11 cellular contexts compared by ENCODE assay signal in genomic region chr11:43992834-43993637, GRCh38. TPM values are rescaled to one million over a fixed set of nuclear protein-coding genes. Genes with fewer than 3 reads are reported as not detected.
DNase-seq lines count a peak whose midpoint lies in the region; ATAC-seq and TF ChIP-seq lines count a peak whose summit lies in the region.
"Had no signal": no experiment of that assay in that cellular context is flagged by ENCODE, and none has a peak within 500 bp of the region (broad histone marks: within the 10 kb centered on the region; RNA-seq: fewer than 3 reads in every experiment).

No MANE protein-coding gene starts in this region.

- H3K27me3 Mint-ChIP-seq in H9 (ENCODE audit: low read depth) = no peaks in the 10 kb centered on the region; the same call in 1 of the 2 replicates

- H3K4me1 ChIP-seq in H9 (ENCODE audit: insufficient read depth, low read length) (no peaks in the 10 kb centered on the region), PC-9 (replicated peaks; ENCODE audit: insufficient read depth) (no peaks in the 10 kb centered on the region), heart left ventricle (peaks cover 10 to 51% (median 36%) of the 10 kb centered on the region in 12 donors), skeletal muscle satellite cell (ENCODE audit: control insufficient read depth, insufficient read depth, low read length) (peaks cover 5% of the 10 kb centered on the region), smooth muscle cell (ENCODE audit: low read depth) (peaks cover 7% of the 10 kb centered on the region)
- H3K4me1 ChIP-seq: foreskin keratinocyte had no signal

- no peak overlapping the region for H3K23ac ChIP-seq in H9 (ENCODE audit: insufficient read length, low read depth, low read length)

- intact Hi-C loops in PC-9 (cut with micrococcal nuclease; ENCODE audit: unreplicated experiment) (no loop called here), heart left ventricle (cut with DNase I) (loop anchor here in 1 of 10 donors (5.0 kb wide), 1 partner anchor 106 kb away; no protein-coding TSS in a partner anchor), posterior vena cava (cut with DNase I) (no loop called here)

- H3K9me3 Mint-ChIP-seq in H9 = no peaks in the 10 kb centered on the region; a peak in 1 of 5 replicates

- H3K4me3 Mint-ChIP-seq in H9 = no peak overlapping the region

- TF ChIP-seq POLR2A in heart left ventricle (IDR thresholded peaks at IDR 0.05) = no peak

- H4K91ac ChIP-seq in H9 (ENCODE audit: insufficient read length, low read depth, low read length) = no peak overlapping the region

- H3K36me3 ChIP-seq in PC-9 (ENCODE audit: low read depth) = no peaks in the 10 kb centered on the region
- no peaks in the 10 kb centered on the region for H3K36me3 ChIP-seq in heart left ventricle
- no peaks in the 10 kb centered on the region for H3K36me3 ChIP-seq in skeletal muscle satellite cell (ENCODE audit: insufficient read depth, low read length)
- no peaks in the 10 kb centered on the region for H3K36me3 ChIP-seq in smooth muscle cell (ENCODE audit: low read depth)

- no peak overlapping the region for H2BK5ac ChIP-seq in H9 (ENCODE audit: insufficient read length, low read length)

- H3K27ac Mint-ChIP-seq in H9 = peak overlapping the region in 2 of 3 experiments; percentile 40 to 68; a peak in 1 of 7 replicates

- H3K27ac ChIP-seq in H9 (ENCODE audit: insufficient read length, low read depth, low read length) = no peak overlapping the region
- no peak overlapping the region for H3K27ac ChIP-seq in PC-9
- peak overlapping the region in 11 of 12 donors; percentile 36 to 80 (median 75) for H3K27ac ChIP-seq in heart left ventricle
- no peak overlapping the region for H3K27ac ChIP-seq in smooth muscle cell (ENCODE audit: low read depth)
- H3K27ac ChIP-seq: foreskin keratinocyte had no signal

- H2BK120ac ChIP-seq in H9 (ENCODE audit: low read depth, low read length, poor library complexity, severe bottlenecking) = no peak overlapping the region

- POLR2A ChIA-PET in PC-9 (lab: Charles Lee; ENCODE audit: unreplicated experiment) = no interaction called here

- H3K9ac ChIP-seq in H9 (ENCODE audit: extremely low read depth, insufficient read length, low read length) (no peak overlapping the region), skeletal muscle satellite cell (ENCODE audit: low read depth, low read length) (no peak overlapping the region), smooth muscle cell (ENCODE audit: low read depth) (no peak overlapping the region)

- BruUV-seq in PC-9 (replicated peaks; lab: Mats Ljungman, UMichigan) = no TSS peak

- no peaks in the 10 kb centered on the region for H3K79me1 ChIP-seq in H9 (ENCODE audit: insufficient read depth, low read depth, low read length, poor library complexity, severe bottlenecking)

- DNase-seq in H9 (no peak), PC-9 (no peak), heart left ventricle (peak in 4 of 5 donors; percentile 37 to 70 (median 52)), posterior vena cava (ENCODE audit: low spot score) (no peak), smooth muscle cell (lab: John Stamatoyannopoulos, UW; ENCODE audit: unreplicated experiment) (no peak)
- DNase-seq: activated naive CD4-positive, alpha-beta T cell; foreskin keratinocyte; T-helper 1 cell had no signal

- peak; percentile 25 to 77 (median 62) for ATAC-seq in heart left ventricle
- ATAC-seq in GM18520 (IDR thresholded peaks at IDR 0.05; ENCODE audit: unreplicated experiment) = no peak
- ATAC-seq: foreskin keratinocyte, HCT116 had no signal

- no peak overlapping the region for H3K4ac ChIP-seq in H9 (ENCODE audit: low read depth, low read length)

- H2BK15ac ChIP-seq in H9 (ENCODE audit: low read depth, low read length) = no peak overlapping the region

- CTCF ChIA-PET in PC-9 (lab: Charles Lee) = no interaction called here

- H3K4me3 ChIP-seq in PC-9 (peak overlapping the region; percentile 24; the same call in 1 of the 2 replicates), heart left ventricle (peak overlapping the region in 3 of 12 donors; percentile 14 to 33 (median 17)), skeletal muscle satellite cell (ENCODE audit: low read length) (peak overlapping the region; percentile 46), smooth muscle cell (no peak overlapping the region)

- H4K20me1 ChIP-seq in H9 (ENCODE audit: control insufficient read depth, insufficient read depth, insufficient read length) = no peaks in the 10 kb centered on the region
- H4K20me1 ChIP-seq in PC-9 (ENCODE audit: insufficient read depth) = no peaks in the 10 kb centered on the region
- no peaks in the 10 kb centered on the region for H4K20me1 ChIP-seq in smooth muscle cell (ENCODE audit: low read depth)

- H3F3A ChIP-seq in PC-9 (ENCODE audit: insufficient read depth, low read depth) (no peaks in the 10 kb centered on the region), smooth muscle cell (ENCODE audit: low read depth) (peaks cover 6% of the 10 kb centered on the region)

- H3K4me1 Mint-ChIP-seq in H9 = peaks cover 16 to 30% of the 10 kb centered on the region in 2 experiments

- H3K4me2 ChIP-seq in H9 (ENCODE audit: insufficient read depth, insufficient read length, low read length) (no peak overlapping the region), PC-9 (peak overlapping the region; percentile 51), skeletal muscle satellite cell (ENCODE audit: low read length) (peak overlapping the region; percentile 75), smooth muscle cell (no peak overlapping the region)

- H3K14ac ChIP-seq in H9 (ENCODE audit: insufficient read depth, low read length) = no peak overlapping the region

- H3K18ac ChIP-seq in H9 (ENCODE audit: insufficient read length, low read depth, low read length) = no peak overlapping the region

- no peak overlapping the region for H3T11ph ChIP-seq in H9 (ENCODE audit: low read length)

- H4K5ac ChIP-seq in H9 (ENCODE audit: insufficient read length, low read depth, low read length) = no peak overlapping the region

- no peak overlapping the region for H4K8ac ChIP-seq in H9 (replicated peaks; ENCODE audit: insufficient read length, low read depth, low read length)

- H2BK12ac ChIP-seq in H9 (ENCODE audit: insufficient read length, low read depth, low read length) = no peak overlapping the region

- no peaks in the 10 kb centered on the region for H3K9me2 ChIP-seq in PC-9 (ENCODE audit: insufficient read depth)

- no peak overlapping the region for H2BK20ac ChIP-seq in H9 (ENCODE audit: low read depth, low read length, poor library complexity, severe bottlenecking)

- TF ChIP-seq CTCF in H9 (conservative IDR thresholded peaks at IDR 0.05) (no peak), PC-9 (conservative IDR thresholded peaks at IDR 0.05) (no peak), heart left ventricle (IDR thresholded peaks at IDR 0.05) (peak in 1 of 12 donors; percentile 15), smooth muscle cell (IDR thresholded peaks at IDR 0.05; ENCODE audit: borderline replicate concordance, insufficient read depth, poor library complexity, severe bottlenecking) (no peak)

- H3K79me2 ChIP-seq in H9 (ENCODE audit: insufficient read depth, low read length) (no peaks in the 10 kb centered on the region), PC-9 (ENCODE audit: low read depth) (no peaks in the 10 kb centered on the region), smooth muscle cell (ENCODE audit: low read depth) (no peaks in the 10 kb centered on the region)

- H3K36me3 Mint-ChIP-seq in H9 (ENCODE audit: insufficient read depth in 1 of 3, low read depth in 3 of 3) = no peaks in the 10 kb centered on the region

- no CpG with 5 or more reads among the region's 14 CpGs for whole genome bisulfite sequencing in H9 (ENCODE audit: extremely low coverage, insufficient read length, low lambda C conversion rate)
- 11 to 36% (median 28%) methylated on average over 11 to 14 of the region's 14 CpGs for WGBS in heart left ventricle, 4 donors
- 63% methylated on average over 14 of the region's 14 CpGs for WGBS in smooth muscle cell (ENCODE audit: low lambda C conversion rate)

- H2AK5ac ChIP-seq in H9 (ENCODE audit: insufficient read length, low read length) = no peak overlapping the region

- H3K23me2 ChIP-seq in H9 (ENCODE audit: insufficient read length, low read depth, low read length, poor library complexity, severe bottlenecking) = no peaks in the 10 kb centered on the region

- H3K27me3 ChIP-seq in H9 (ENCODE audit: insufficient read depth, low read length) (no peaks in the 10 kb centered on the region), PC-9 (ENCODE audit: insufficient read depth, low read depth) (peaks cover 73% of the 10 kb centered on the region), heart left ventricle (no peaks in the 10 kb centered on the region), skeletal muscle satellite cell (ENCODE audit: control insufficient read depth, insufficient read depth, low read length) (peaks cover 61% of the 10 kb centered on the region), smooth muscle cell (ENCODE audit: low read depth) (no peaks in the 10 kb centered on the region)

- H2AFZ ChIP-seq in H9 (ENCODE audit: low read length) (no peak overlapping the region), PC-9 (no peak overlapping the region), smooth muscle cell (ENCODE audit: low read depth) (no peak overlapping the region)

- H3K9me3 ChIP-seq in H9 (ENCODE audit: control insufficient read depth, low read depth, low read length) (no peaks in the 10 kb centered on the region), PC-9 (ENCODE audit: insufficient read depth, low read depth) (no peaks in the 10 kb centered on the region), heart left ventricle (no peaks in the 10 kb centered on the region), skeletal muscle satellite cell (replicated peaks; ENCODE audit: low read length) (no peaks in the 10 kb centered on the region), smooth muscle cell (replicated peaks; ENCODE audit: low read depth) (no peaks in the 10 kb centered on the region)

- no peak overlapping the region for H3K56ac ChIP-seq in H9 (ENCODE audit: insufficient read length, low read depth, low read length)

RNA-seq across cellular contexts. Expression of gene C11orf96, which starts 50.6 kb away (rescaled TPM):
- total RNA-seq in H9 (2021) (1.3 and 1.4 TPM in 2 replicates), PC-9 (2021) (not detected in 2 replicates), heart left ventricle (100 to 1,000 TPM in 1 of 9 donors, 10 to 100 TPM in 7, 1 to 10 TPM in 1; 9.6 to 109 (median 18.1) TPM), posterior vena cava (1,000 to 10,000 TPM in 1 of 2 donors, 100 to 1,000 TPM in 1; 576 to 1,371 TPM), smooth muscle cell (39.9 and 50.5 TPM in 2 replicates)
- polyA plus RNA-seq in heart left ventricle (10 to 100 TPM in 1 of 2 donors, 1 to 10 TPM in 1; 7.9 to 18.5 TPM), smooth muscle cell (22.1 and 24.3 TPM in 2 replicates)
- 1.0 and 2.2 TPM in 2 replicates for total RNA-seq in skeletal muscle satellite cell (2012; rRNA removed)
- total RNA-seq: foreskin keratinocyte had no signal
- polyA plus RNA-seq: foreskin keratinocyte had no signal

RNA-seq across cellular contexts. Expression of gene ACCSL, which starts 54.7 kb away (rescaled TPM):
- total RNA-seq in H9 (2021) (not detected in 2 replicates), PC-9 (2021) (not detected in 2 replicates), heart left ventricle (not detected), posterior vena cava (not detected), smooth muscle cell (not detected in 2 replicates)
- polyA plus RNA-seq in heart left ventricle (not detected), smooth muscle cell (not detected in 2 replicates)
- not detected in 2 replicates for total RNA-seq in skeletal muscle satellite cell (2012; rRNA removed)
- total RNA-seq: foreskin keratinocyte had no signal
- polyA plus RNA-seq: foreskin keratinocyte had no signal

Comparison
In these comparisons a context has a peak if more than half of its experiments do, and no peak if none do; other contexts are left out.
1. DNase-seq: peak in heart left ventricle (4 of 5); none in H9 (single experiment), PC-9 (0 of 2), posterior vena cava (single experiment) and smooth muscle cell (single experiment).
2. H3K27ac ChIP-seq: peak in heart left ventricle (11 of 12); none in H9 (single experiment), PC-9 (single experiment) and smooth muscle cell (single experiment).
3. H3K4me2 ChIP-seq: peak in PC-9 (single experiment) and skeletal muscle satellite cell (single experiment); none in H9 (single experiment) and smooth muscle cell (single experiment).
4. RNA of gene C11orf96, which starts 50.6 kb away (total RNA-seq): 576 to 1,371 TPM in posterior vena cava; 39.9 to 50.5 TPM in smooth muscle cell, 9.6 to 109 TPM in heart left ventricle, 1.3 to 1.4 TPM in H9 and not detected in PC-9; every median in the first group is over 4 times any median in the second.